Comparison of ENCODE assay signal across 19 cellular contexts in the genomic region with DNA sequence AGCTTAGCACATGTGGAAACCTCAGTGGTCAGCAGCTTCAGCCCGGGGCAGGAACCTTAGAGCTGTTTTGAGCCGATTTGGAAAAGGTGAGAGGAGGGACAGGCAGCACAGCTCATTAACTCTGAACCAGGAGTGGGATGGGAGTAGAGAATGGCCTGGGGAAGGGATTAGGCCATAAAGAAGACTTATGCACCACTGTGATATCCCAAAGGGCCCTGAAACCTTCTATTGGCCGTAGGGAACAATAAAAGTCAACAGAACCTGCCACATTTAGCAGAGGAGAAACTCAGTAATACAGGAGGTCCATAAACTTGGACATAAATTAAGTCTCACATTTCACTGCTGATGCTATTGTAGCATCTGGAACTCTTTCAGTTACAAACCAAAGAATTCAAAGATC.
"Had no signal": no experiment of that assay in that cellular context is flagged by ENCODE, and none has a peak within 500 bp of the region (broad histone marks: within the 10 kb centered on the region; RNA-seq: fewer than 3 reads in every experiment).

No MANE protein-coding gene starts in this region.

- H3K4me1 Mint-ChIP-seq: activated T-helper 17 cell treated with anti-CD3 and anti-CD28 coated beads, Interleukin-2, amount 50 U/mL, for 72 hours had no signal

- H3K4me3 Mint-ChIP-seq: activated CD4-positive, alpha-beta T cell treated with anti-CD3 and anti-CD28 coated beads, Interleukin-2, amount 10 ng/mL, durations not matched to agents 7 days and 5 days; activated CD8-positive, alpha-beta T cell treated with anti-CD3 and anti-CD28 coated beads, Interleukin-2, amount 10 ng/mL, durations not matched to agents 7 days and 5 days; activated naive CD8-positive, alpha-beta T cell; activated T-helper 17 cell treated with anti-CD3 and anti-CD28 coated beads, Interleukin-2, amount 50 U/mL, for 72 hours; memory B cell had no signal

- H3K4me3 ChIP-seq: spleen, upper lobe of left lung had no signal

- H3K27me3 Mint-ChIP-seq: activated CD4-positive, alpha-beta T cell treated with anti-CD3 and anti-CD28 coated beads, Interleukin-2, amount 10 ng/mL, durations not matched to agents 7 days and 5 days; activated naive CD8-positive, alpha-beta T cell; activated T-helper 17 cell treated with anti-CD3 and anti-CD28 coated beads, Interleukin-2, amount 50 U/mL, for 72 hours; memory B cell had no signal

- H3K36me3 Mint-ChIP-seq: activated naive CD8-positive, alpha-beta T cell had no signal

- H3K27ac ChIP-seq: spleen, upper lobe of left lung had no signal

- H3K9me3 Mint-ChIP-seq: activated CD4-positive, alpha-beta T cell treated with anti-CD3 and anti-CD28 coated beads, Interleukin-2, amount 10 ng/mL, durations not matched to agents 7 days and 5 days; activated T-helper 17 cell treated with anti-CD3 and anti-CD28 coated beads, Interleukin-2, amount 50 U/mL, for 72 hours; memory B cell had no signal

- H3K36me3 ChIP-seq: upper lobe of left lung had no signal

- H3K9me3 ChIP-seq: spleen, upper lobe of left lung had no signal

- DNase-seq: activated CD4-positive, alpha-beta T cell treated with anti-CD3 and anti-CD28 coated beads, Interleukin-2, amount 10 ng/mL, durations not matched to agents 7 days and 5 days; activated CD8-positive, alpha-beta T cell treated with anti-CD3 and anti-CD28 coated beads, Interleukin-2, amount 10 ng/mL, durations not matched to agents 7 days and 5 days; activated naive CD4-positive, alpha-beta T cell; activated T-cell treated with anti-CD3 and anti-CD28 coated beads, Interleukin-2, amount 50 U/mL, for 1 hour; central memory CD4-positive, alpha-beta T cell; dermis blood vessel endothelial cell; effector CD8-positive, alpha-beta T cell; hypothalamus; occipital lobe; posterior cingulate gyrus; retina; spleen; stimulated activated CD4-positive, alpha-beta T cell treated with anti-CD3 and anti-CD28 coated beads, Interleukin-4, amount 100 ng/mL, for 1 hour; stimulated activated naive CD8-positive, alpha-beta T cell treated with anti-CD3 and anti-CD28 coated beads, Interleukin-15, Interleukin-2, amounts not matched to agents 100 U/mL and 50 U/mL, for 24 hours; T-helper 2 cell; upper lobe of left lung had no signal

- H3K27me3 ChIP-seq: spleen, upper lobe of left lung had no signal

- H3K27ac Mint-ChIP-seq: activated CD4-positive, alpha-beta T cell treated with anti-CD3 and anti-CD28 coated beads, Interleukin-2, amount 10 ng/mL, durations not matched to agents 7 days and 5 days; activated CD8-positive, alpha-beta T cell treated with anti-CD3 and anti-CD28 coated beads, Interleukin-2, amount 10 ng/mL, durations not matched to agents 7 days and 5 days; activated naive CD8-positive, alpha-beta T cell; activated T-helper 17 cell treated with anti-CD3 and anti-CD28 coated beads, Interleukin-2, amount 50 U/mL, for 72 hours; memory B cell had no signal
